Comparison of ENCODE assay signal across 12 cellular contexts in genomic region chr5:142820447-142820846, GRCh38.
"Had no signal": no experiment of that assay in that cellular context is flagged by ENCODE, and none has a peak within 500 bp of the region (broad histone marks: within the 10 kb centered on the region; RNA-seq: fewer than 3 reads in every experiment).

No MANE protein-coding gene starts in this region.

- H3K9me3 ChIP-seq: esophagus squamous epithelium, left lung, vagina had no signal

- H3K4me3 ChIP-seq: esophagus squamous epithelium, left lung, vagina had no signal

- H3K9me3 Mint-ChIP-seq: memory B cell; stimulated activated naive CD8-positive, alpha-beta T cell treated with anti-CD3 and anti-CD28 coated beads, Interleukin-15, amount 100 ng/mL, for 72 hours had no signal

- H3K36me3 ChIP-seq: esophagus squamous epithelium, left lung, vagina had no signal

- H3K4me3 Mint-ChIP-seq: activated CD8-positive, alpha-beta memory T cell treated with anti-CD3 and anti-CD28 coated beads, Interleukin-2, amount 10 ng/mL, durations not matched to agents 7 days and 5 days; activated T-cell treated with anti-CD3 and anti-CD28 coated beads, Interleukin-2, amount 50 U/mL, for 24 hours; memory B cell; stimulated activated naive CD8-positive, alpha-beta T cell treated with anti-CD3 and anti-CD28 coated beads, Interleukin-15, amount 100 ng/mL, for 72 hours had no signal

- H2AFZ ChIP-seq: parathyroid adenoma had no signal

- ATAC-seq: activated CD8-positive, alpha-beta memory T cell treated with anti-CD3 and anti-CD28 coated beads, Interleukin-2, amount 10 ng/mL, durations not matched to agents 7 days and 5 days; foreskin keratinocyte; left lung; stimulated activated naive CD8-positive, alpha-beta T cell treated with anti-CD3 and anti-CD28 coated beads, Interleukin-15, amount 100 ng/mL, for 72 hours had no signal

- H3K27ac ChIP-seq: esophagus squamous epithelium, foreskin keratinocyte, left lung, parathyroid adenoma had no signal

- DNase-seq: activated CD4-positive, alpha-beta T cell treated with anti-CD3 and anti-CD28 coated beads, Interleukin-2, amount 50 U/mL, for 1 hour; activated CD8-positive, alpha-beta memory T cell treated with anti-CD3 and anti-CD28 coated beads, Interleukin-2, amount 10 ng/mL, durations not matched to agents 7 days and 5 days; activated T-cell treated with anti-CD3 and anti-CD28 coated beads, Interleukin-2, amount 50 U/mL, for 24 hours; esophagus squamous epithelium; foreskin keratinocyte; head of caudate nucleus; left lung; stimulated activated CD4-positive, alpha-beta T cell treated with anti-CD3 and anti-CD28 coated beads, Interleukin-4, amount 100 ng/mL, for 4 hours; stimulated activated naive CD8-positive, alpha-beta T cell treated with anti-CD3 and anti-CD28 coated beads, Interleukin-15, amount 100 ng/mL, for 72 hours had no signal

- H3K4me1 ChIP-seq: parathyroid adenoma had no signal

- H3K9ac ChIP-seq: parathyroid adenoma had no signal

- H3K27me3 ChIP-seq: esophagus squamous epithelium, foreskin keratinocyte, left lung, vagina had no signal

- H3K27ac Mint-ChIP-seq: memory B cell; stimulated activated naive CD8-positive, alpha-beta T cell treated with anti-CD3 and anti-CD28 coated beads, Interleukin-15, amount 100 ng/mL, for 72 hours had no signal

- H3K27me3 Mint-ChIP-seq: activated CD8-positive, alpha-beta memory T cell treated with anti-CD3 and anti-CD28 coated beads, Interleukin-2, amount 10 ng/mL, durations not matched to agents 7 days and 5 days; activated T-cell treated with anti-CD3 and anti-CD28 coated beads, Interleukin-2, amount 50 U/mL, for 24 hours; stimulated activated naive CD8-positive, alpha-beta T cell treated with anti-CD3 and anti-CD28 coated beads, Interleukin-15, amount 100 ng/mL, for 72 hours had no signal
